In the genomic region with DNA sequence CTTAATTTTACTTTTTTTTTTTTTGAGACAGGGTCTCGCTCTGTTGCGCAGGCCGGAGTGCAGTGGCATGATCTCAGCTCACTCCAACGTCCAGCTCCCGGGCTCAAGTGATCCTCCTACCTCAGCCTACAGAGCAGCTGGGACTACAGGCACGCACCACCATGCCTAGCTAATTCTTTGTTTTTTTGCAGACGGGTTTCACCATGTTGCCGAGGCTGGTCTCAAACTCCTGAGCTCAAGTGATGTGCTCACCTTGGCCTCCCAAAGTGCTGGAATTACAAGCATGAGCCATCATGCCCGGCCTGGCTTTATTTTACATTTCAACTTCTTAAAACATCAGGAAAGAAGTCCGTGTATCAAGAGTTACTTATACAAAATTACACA, we compare ENCODE assay signal across 20 cellular contexts. TPM values are rescaled to one million over a fixed set of nuclear protein-coding genes. Genes with fewer than 3 reads are reported as not detected.
DNase-seq lines count a peak whose midpoint lies in the region; ATAC-seq and TF ChIP-seq lines count a peak whose summit lies in the region.
"Had no signal": no experiment of that assay in that cellular context is flagged by ENCODE, and none has a peak within 500 bp of the region (broad histone marks: within the 10 kb centered on the region; RNA-seq: fewer than 3 reads in every experiment).

No MANE protein-coding gene starts in this region.

- H3K4me1 Mint-ChIP-seq in stimulated activated effector memory CD8-positive, alpha-beta T cell treated with anti-CD3 and anti-CD28 coated beads, Interleukin-12 subunit alpha, Interleukin-12 subunit beta, amount 100 ng/mL, for 72 hours = peaks cover 45% of the 10 kb centered on the region
- H3K4me1 Mint-ChIP-seq in activated CD8-positive, alpha-beta T cell treated with anti-CD3 and anti-CD28 coated beads, Interleukin-2, amount 10 ng/mL, durations not matched to agents 7 days and 5 days (ENCODE audit: low read depth) = peaks cover 46% of the 10 kb centered on the region

- H3K9me3 Mint-ChIP-seq in stimulated activated effector memory CD8-positive, alpha-beta T cell treated with anti-CD3 and anti-CD28 coated beads, Interleukin-12 subunit alpha, Interleukin-12 subunit beta, amount 100 ng/mL, for 72 hours = no peaks in the 10 kb centered on the region
- H3K9me3 Mint-ChIP-seq in activated CD8-positive, alpha-beta T cell treated with anti-CD3 and anti-CD28 coated beads, Interleukin-2, amount 10 ng/mL, durations not matched to agents 7 days and 5 days (ENCODE audit: insufficient read depth) = no peaks in the 10 kb centered on the region
- H3K9me3 Mint-ChIP-seq: stimulated activated memory B cell treated with anti-CD40 and anti-IgM and Interleukin-4, amounts not matched to agents 10 μg/mL and 1 μg/mL and 100 μg/mL, for 72 hours; WTC11 had no signal

- peaks cover 84% of the 10 kb centered on the region for H3K36me3 Mint-ChIP-seq in stimulated activated effector memory CD8-positive, alpha-beta T cell treated with anti-CD3 and anti-CD28 coated beads, Interleukin-12 subunit alpha, Interleukin-12 subunit beta, amount 100 ng/mL, for 72 hours
- H3K36me3 Mint-ChIP-seq in activated CD8-positive, alpha-beta T cell treated with anti-CD3 and anti-CD28 coated beads, Interleukin-2, amount 10 ng/mL, durations not matched to agents 7 days and 5 days (ENCODE audit: low read depth) = peaks cover 45% of the 10 kb centered on the region

- H3K4me1 ChIP-seq in ACC112 (ENCODE audit: control insufficient read depth, insufficient read depth, low read length, unreplicated experiment) (peaks cover 60% of the 10 kb centered on the region), esophagus muscularis mucosa (peaks cover 91 to 97% (median 94%) of the 10 kb centered on the region in 4 donors), sigmoid colon (peaks cover 0 to 84% (median 56%) of the 10 kb centered on the region in 4 donors)

- H3K27me3 ChIP-seq in ACC112 (ENCODE audit: insufficient read depth, low read length) (no peaks in the 10 kb centered on the region), esophagus muscularis mucosa (no peaks in the 10 kb centered on the region), sigmoid colon (no peaks in the 10 kb centered on the region)

- WGBS in esophagus muscularis mucosa = 87% methylated on average over 10 of the region's 10 CpGs
- 91 to 94% methylated on average over 10 of the region's 10 CpGs for WGBS in sigmoid colon, 2 donors

- H3K27ac ChIP-seq in ACC112 (ENCODE audit: low read depth, low read length) (peak overlapping the region; percentile 74), RWPE1 (peak overlapping the region; percentile 88), esophagus muscularis mucosa (replicated peaks in 1 of 4) (peak overlapping the region; percentile 61 to 99 (median 86)), sigmoid colon (peak overlapping the region; percentile 78 to 98 (median 80))

- H3K27me3 Mint-ChIP-seq in activated CD8-positive, alpha-beta T cell treated with anti-CD3 and anti-CD28 coated beads, Interleukin-2, amount 10 ng/mL, durations not matched to agents 7 days and 5 days (ENCODE audit: low read depth) = no peaks in the 10 kb centered on the region
- H3K27me3 Mint-ChIP-seq: stimulated activated memory B cell treated with anti-CD40 and anti-IgM and Interleukin-4, amounts not matched to agents 10 μg/mL and 1 μg/mL and 100 μg/mL, for 72 hours had no signal

- intact Hi-C loops in esophagus muscularis mucosa (cut with DNase I) = no loop called here
- intact Hi-C loops in sigmoid colon (cut with DNase I) = no loop called here

- no peak overlapping the region for H3K27ac Mint-ChIP-seq in stimulated activated effector memory CD8-positive, alpha-beta T cell treated with anti-CD3 and anti-CD28 coated beads, Interleukin-12 subunit alpha, Interleukin-12 subunit beta, amount 100 ng/mL, for 72 hours
- H3K27ac Mint-ChIP-seq in activated CD8-positive, alpha-beta T cell treated with anti-CD3 and anti-CD28 coated beads, Interleukin-2, amount 10 ng/mL, durations not matched to agents 7 days and 5 days = no peak overlapping the region
- H3K27ac Mint-ChIP-seq: stimulated activated memory B cell treated with anti-CD40 and anti-IgM and Interleukin-4, amounts not matched to agents 10 μg/mL and 1 μg/mL and 100 μg/mL, for 72 hours; WTC11 had no signal

- H3K4me3 Mint-ChIP-seq in stimulated activated effector memory CD8-positive, alpha-beta T cell treated with anti-CD3 and anti-CD28 coated beads, Interleukin-12 subunit alpha, Interleukin-12 subunit beta, amount 100 ng/mL, for 72 hours = no peak overlapping the region
- no peak overlapping the region for H3K4me3 Mint-ChIP-seq in activated CD8-positive, alpha-beta T cell treated with anti-CD3 and anti-CD28 coated beads, Interleukin-2, amount 10 ng/mL, durations not matched to agents 7 days and 5 days
- H3K4me3 Mint-ChIP-seq: stimulated activated memory B cell treated with anti-CD40 and anti-IgM and Interleukin-4, amounts not matched to agents 10 μg/mL and 1 μg/mL and 100 μg/mL, for 72 hours; WTC11 had no signal

- POLR2A ChIA-PET in RWPE1 (lab: Yijun Ruan, JAX; ENCODE audit: low non-redundant PET) = no interaction called here
- POLR2A ChIA-PET in activated CD8-positive, alpha-beta T cell treated with anti-CD3 and anti-CD28 coated beads, Interleukin-2, amount 10 ng/mL, durations not matched to agents 7 days and 5 days (lab: Charles Lee) = no interaction called here

- DNase-seq in RWPE1 (ENCODE audit: low spot score) = no peak
- DNase-seq in esophagus muscularis mucosa (ENCODE audit: extremely low spot score) = no peak
- no peak for DNase-seq in sigmoid colon
- no peak for DNase-seq in stimulated activated effector memory CD8-positive, alpha-beta T cell treated with anti-CD3 and anti-CD28 coated beads, Interleukin-12 subunit alpha, Interleukin-12 subunit beta, amount 100 ng/mL, for 72 hours (ENCODE audit: low spot score in 2 of 2)
- no peak for DNase-seq in activated CD8-positive, alpha-beta T cell treated with anti-CD3 and anti-CD28 coated beads, Interleukin-2, amount 10 ng/mL, durations not matched to agents 7 days and 5 days
- DNase-seq in medulla oblongata (ENCODE audit: extremely low spot score) = no peak
- no peak for DNase-seq in cerebellum (ENCODE audit: low spot score)
- DNase-seq: activated effector memory CD4-positive, alpha-beta T cell treated with Interleukin-2 at 50 U/mL for 16 hours; MV-4-11; NCI-H2029 treated with DMSO at 0.1 percent for 48 hours; NCI-H526; nucleus accumbens; T-helper 1 cell had no signal

- H3K79me2 ChIP-seq in ACC112 (ENCODE audit: control insufficient read depth, insufficient read depth, low read length, unreplicated experiment) = peaks cover 86% of the 10 kb centered on the region

- H3K9me3 ChIP-seq in esophagus muscularis mucosa = no peaks in the 10 kb centered on the region
- no peaks in the 10 kb centered on the region for H3K9me3 ChIP-seq in sigmoid colon

- no peak for ATAC-seq in stimulated activated effector memory CD8-positive, alpha-beta T cell treated with anti-CD3 and anti-CD28 coated beads, Interleukin-12 subunit alpha, Interleukin-12 subunit beta, amount 100 ng/mL, for 72 hours
- ATAC-seq in activated CD8-positive, alpha-beta T cell treated with anti-CD3 and anti-CD28 coated beads, Interleukin-2, amount 10 ng/mL, durations not matched to agents 7 days and 5 days = no peak
- ATAC-seq: HepG2; stimulated activated memory B cell treated with anti-CD40 and anti-IgM and Interleukin-4, amounts not matched to agents 10 μg/mL and 1 μg/mL and 100 μg/mL, for 72 hours; WTC11 had no signal

- H3K36me3 ChIP-seq in ACC112 (ENCODE audit: insufficient read depth, low read length) = peaks cover 43% of the 10 kb centered on the region
- H3K36me3 ChIP-seq in esophagus muscularis mucosa = peaks cover 0 to 54% (median 37%) of the 10 kb centered on the region in 4 donors
- peaks cover 0 to 54% (median 18%) of the 10 kb centered on the region in 4 donors for H3K36me3 ChIP-seq in sigmoid colon

- TF ChIP-seq EP300 in esophagus muscularis mucosa (IDR thresholded peaks at IDR 0.05) (no peak), sigmoid colon (IDR thresholded peaks at IDR 0.05) (no peak)

- TF ChIP-seq CTCF in RWPE1 (conservative IDR thresholded peaks at IDR 0.05; ENCODE audit: low read depth) = no peak
- no peak for TF ChIP-seq CTCF in esophagus muscularis mucosa (IDR thresholded peaks at IDR 0.05)
- TF ChIP-seq CTCF in sigmoid colon (IDR thresholded peaks at IDR 0.05) = no peak

- CTCF ChIA-PET in RWPE1 (lab: Yijun Ruan, JAX) = no interaction called here
- CTCF ChIA-PET in activated CD8-positive, alpha-beta T cell treated with anti-CD3 and anti-CD28 coated beads, Interleukin-2, amount 10 ng/mL, durations not matched to agents 7 days and 5 days (lab: Charles Lee) = no interaction called here

- H2AFZ ChIP-seq in ACC112 (ENCODE audit: low read length, unreplicated experiment) = no peak overlapping the region

- no peak for TF ChIP-seq POLR2A in esophagus muscularis mucosa (IDR thresholded peaks at IDR 0.05; ENCODE audit: low read depth)
- no peak for TF ChIP-seq POLR2A in sigmoid colon (IDR thresholded peaks at IDR 0.05)

- H3K4me3 ChIP-seq in ACC112 (ENCODE audit: low read depth, low read length) (no peak overlapping the region), esophagus muscularis mucosa (no peak overlapping the region), sigmoid colon (no peak overlapping the region)

RNA-seq across cellular contexts. Expression of gene OSER1, which starts 5.7 kb away (rescaled TPM):
- total RNA-seq in esophagus muscularis mucosa = 10 to 100 TPM; 45.2 to 94.4 (median 71.0) TPM
- total RNA-seq in sigmoid colon = 10 to 100 TPM; 47.4 to 90.5 (median 61.5) TPM
- 10 to 100 TPM; 28.5 to 39.8 (median 37.2) TPM for polyA plus RNA-seq in sigmoid colon
- total RNA-seq in activated CD8-positive, alpha-beta T cell treated with anti-CD3 and anti-CD28 coated beads, Interleukin-2, amount 10 ng/mL, durations not matched to agents 7 days and 5 days = 10 to 100 TPM; 19.1 to 19.9 TPM
- total RNA-seq in cerebellum = 21.7 TPM

RNA-seq across cellular contexts. Expression of gene JPH2, which starts 17.8 kb away (rescaled TPM):
- total RNA-seq in esophagus muscularis mucosa = 100 to 1,000 TPM; 187 to 441 (median 295) TPM
- total RNA-seq in sigmoid colon = 100 to 1,000 TPM in 3 of 4 donors, 10 to 100 TPM in 1; 52.0 to 166 (median 122) TPM
- 1 to 10 TPM in 1 of 3 donors, under 1 TPM in 2; 0.23 to 5.3 (median 0.60) TPM for polyA plus RNA-seq in sigmoid colon
- under 1 TPM in 1 of 2 experiments, not detected in 1; 0.10 TPM for total RNA-seq in activated CD8-positive, alpha-beta T cell treated with anti-CD3 and anti-CD28 coated beads, Interleukin-2, amount 10 ng/mL, durations not matched to agents 7 days and 5 days
- total RNA-seq in cerebellum = 0.36 TPM
- total RNA-seq: activated CD8-positive, alpha-beta memory T cell treated with anti-CD3 and anti-CD28 coated beads for 36 hours; HepG2; mononuclear cell had no signal

RNA-seq across cellular contexts. Expression of gene GDAP1L1, which starts 42.3 kb away (rescaled TPM):
- total RNA-seq in esophagus muscularis mucosa (under 1 TPM in 2 of 4 donors, not detected in 2; 0.23 to 0.83 TPM), sigmoid colon (1 to 10 TPM in 2 of 4 donors, under 1 TPM in 1, not detected in 1; 0.36 to 1.4 (median 1.3) TPM), cerebellum (55.4 TPM)
- under 1 TPM in 2 of 3 donors, not detected in 1; 0.20 to 0.60 TPM for polyA plus RNA-seq in sigmoid colon
- not detected for total RNA-seq in activated CD8-positive, alpha-beta T cell treated with anti-CD3 and anti-CD28 coated beads, Interleukin-2, amount 10 ng/mL, durations not matched to agents 7 days and 5 days
- total RNA-seq: activated CD8-positive, alpha-beta memory T cell treated with anti-CD3 and anti-CD28 coated beads for 36 hours; HepG2; mononuclear cell had no signal
- polyA plus RNA-seq: BJ had no signal

Comparison
In these comparisons a context has a peak if more than half of its experiments do, and no peak if none do; other contexts are left out.
1. RNA of gene JPH2, which starts 17.8 kb away (total RNA-seq): 187 to 441 TPM in esophagus muscularis mucosa and 52.0 to 166 TPM in sigmoid colon; 0.36 TPM in cerebellum (single experiment) and 0.10 TPM in activated CD8-positive, alpha-beta T cell treated with anti-CD3 and anti-CD28 coated beads, Interleukin-2, amount 10 ng/mL, durations not matched to agents 7 days and 5 days; every median in the first group is over 10 times any median in the second.
2. RNA of gene GDAP1L1, which starts 42.3 kb away (total RNA-seq): 55.4 TPM in cerebellum (single experiment); 0.36 to 1.4 TPM in sigmoid colon, 0.23 to 0.83 TPM in esophagus muscularis mucosa and not detected in activated CD8-positive, alpha-beta T cell treated with anti-CD3 and anti-CD28 coated beads, Interleukin-2, amount 10 ng/mL, durations not matched to agents 7 days and 5 days; every median in the first group is over 10 times any median in the second.
3. Peak in every context shown above with its lines, with median percentiles within 50 percentile points of each other: H3K27ac ChIP-seq.